Comparison of ENCODE assay signal across 29 cellular contexts in genomic region chr4:64353904-64354303, GRCh38. TPM values are rescaled to one million over a fixed set of nuclear protein-coding genes. Genes with fewer than 3 reads are reported as not detected.
"Had no signal": no experiment of that assay in that cellular context is flagged by ENCODE, and none has a peak within 500 bp of the region (broad histone marks: within the 10 kb centered on the region; RNA-seq: fewer than 3 reads in every experiment).

No MANE protein-coding gene starts in this region.

- H3K27ac ChIP-seq: PC-9, RWPE1, SJCRH30, SK-N-MC, WERI-Rb-1 had no signal

- H3K9me3 ChIP-seq: MG63, SJCRH30 had no signal

- ATAC-seq: activated CD8-positive, alpha-beta memory T cell treated with anti-CD3 and anti-CD28 coated beads, Interleukin-2, amount 10 ng/mL, durations not matched to agents 7 days and 5 days; activated naive CD8-positive, alpha-beta T cell treated with anti-CD3 and anti-CD28 coated beads, Interleukin-2, amount 50 U/mL, for 24 hours had no signal

- H3K36me3 ChIP-seq: MG63, SJCRH30, WERI-Rb-1 had no signal

- H3K4me1 ChIP-seq: SJCRH30 had no signal

- H3K27me3 ChIP-seq: MG63, SJCRH30 had no signal

- H3K4me3 ChIP-seq: MG63, PC-9, SJCRH30, SK-N-MC had no signal

- DNase-seq: activated CD4-positive, alpha-beta memory T cell treated with anti-CD3 and anti-CD28 coated beads, Interleukin-2, amount 10 ng/mL, durations not matched to agents 7 days and 5 days; activated CD4-positive, alpha-beta T cell treated with anti-CD3 and anti-CD28 coated beads for 1 hour; activated CD4-positive, alpha-beta T cell treated with anti-CD3 and anti-CD28 coated beads for 48 hours; activated CD4-positive, CD25-positive, alpha-beta regulatory T cell; activated CD8-positive, alpha-beta memory T cell treated with anti-CD3 and anti-CD28 coated beads for 24 hours; activated CD8-positive, alpha-beta memory T cell treated with anti-CD3 and anti-CD28 coated beads, Interleukin-2, amount 10 ng/mL, durations not matched to agents 7 days and 5 days; activated CD8-positive, alpha-beta memory T cell treated with anti-CD3 and anti-CD28 coated beads, Interleukin-2, amount 50 U/mL, for 48 hours; activated effector memory CD4-positive, alpha-beta T cell treated with Interleukin-2 at 50 U/mL for 16 hours; activated naive CD4-positive, alpha-beta T cell treated with anti-CD3 and anti-CD28 coated beads, Interleukin-2, amount 10 ng/mL, durations not matched to agents 7 days and 5 days; activated naive CD8-positive, alpha-beta T cell treated with anti-CD3 and anti-CD28 coated beads, Interleukin-2, amount 50 U/mL, for 24 hours; activated T-cell treated with anti-CD3 and anti-CD28 coated beads, Interleukin-2, amount 50 U/mL, for 48 hours; anterior cingulate cortex; Kasumi-1; KG1; MG63; NCI-H1092; NCI-H1436 treated with DMSO at 0.1 percent for 48 hours; NCI-H1694 treated with DMSO at 0.1 percent for 48 hours; NCI-H2029; NCI-H345; NCI-H524 treated with DMSO at 0.1 percent for 48 hours; PC-9; SHP77; SJCRH30; WERI-Rb-1 had no signal

RNA-seq across cellular contexts. Expression of gene TECRL, which starts 55.3 kb away (rescaled TPM):
- total RNA-seq: activated CD4-positive, alpha-beta memory T cell treated with anti-CD3 and anti-CD28 coated beads, Interleukin-2, amount 10 ng/mL, durations not matched to agents 7 days and 5 days; activated CD8-positive, alpha-beta memory T cell treated with anti-CD3 and anti-CD28 coated beads, Interleukin-2, amount 10 ng/mL, durations not matched to agents 7 days and 5 days; bronchial epithelial cell; NCI-H460; PC-9; SJCRH30 had no signal
